24 cellular contexts compared by ENCODE assay signal in the genomic region with DNA sequence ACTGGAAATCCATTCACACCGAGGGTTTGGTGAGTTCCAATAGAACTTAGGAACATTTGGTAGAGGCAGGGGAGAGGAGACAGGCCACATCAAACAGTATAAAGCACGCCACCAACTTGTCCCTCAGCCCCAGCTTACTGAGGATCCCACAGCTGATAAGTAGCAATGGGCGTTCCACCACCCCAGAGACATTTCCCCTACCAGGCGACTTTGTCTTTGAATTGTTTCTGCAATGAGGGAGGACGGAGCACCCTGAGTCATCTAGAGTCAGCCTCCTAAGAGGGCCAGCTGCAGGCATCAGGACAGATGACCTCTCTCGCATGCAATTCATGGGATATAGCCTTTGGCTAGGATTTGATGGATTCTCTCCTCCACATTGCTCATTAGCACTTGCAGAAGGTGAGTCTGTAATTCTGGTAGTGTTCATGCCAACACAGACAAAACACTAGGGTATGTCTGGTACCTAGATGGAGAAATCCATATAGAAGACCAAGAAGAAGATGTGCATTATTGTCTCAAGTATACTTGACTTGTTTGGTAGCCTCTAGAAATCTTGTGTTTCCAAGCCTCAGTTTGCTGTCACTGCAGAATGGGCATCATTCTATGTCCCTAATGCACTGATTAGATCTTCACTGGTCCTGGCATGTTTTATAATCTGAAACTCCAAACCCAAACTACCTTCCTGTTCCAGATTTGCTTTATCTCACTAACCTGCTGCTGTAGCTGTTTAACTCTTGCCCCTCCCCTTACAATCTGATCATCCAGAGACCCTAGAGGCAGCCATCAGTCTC.
"Had no signal": no experiment of that assay in that cellular context is flagged by ENCODE, and none has a peak within 500 bp of the region (broad histone marks: within the 10 kb centered on the region; RNA-seq: fewer than 3 reads in every experiment).

No MANE protein-coding gene starts in this region.

- H3K4me2 ChIP-seq: PC-9 had no signal

- H3K36me3 ChIP-seq: ascending aorta, cardiac muscle cell had no signal

- ATAC-seq: activated CD4-positive, alpha-beta T cell treated with anti-CD3 and anti-CD28 coated beads for 36 hours; activated CD4-positive, CD25-positive, alpha-beta regulatory T cell treated with anti-CD3 and anti-CD28 coated beads, Interleukin-2, amount 50 U/mL, for 24 hours; activated CD8-positive, alpha-beta T cell treated with anti-CD3 and anti-CD28 coated beads, Interleukin-2, amount 10 ng/mL, durations not matched to agents 7 days and 5 days; WTC11 had no signal

- H3K27me3 ChIP-seq: ascending aorta, cardiac muscle cell had no signal

- H3K4me1 ChIP-seq: ascending aorta had no signal

- DNase-seq: activated CD4-positive, alpha-beta T cell treated with anti-CD3 and anti-CD28 coated beads for 36 hours; activated CD4-positive, alpha-beta T cell treated with anti-CD3 and anti-CD28 coated beads, Interleukin-2, amount 10 ng/mL, durations not matched to agents 7 days and 5 days; activated CD4-positive, alpha-beta T cell treated with anti-CD3 and anti-CD28 coated beads, Interleukin-2, amount 50 U/mL, for 48 hours; activated CD8-positive, alpha-beta T cell treated with anti-CD3 and anti-CD28 coated beads, Interleukin-2, amount 10 ng/mL, durations not matched to agents 7 days and 5 days; activated gamma-delta T cell; activated naive CD4-positive, alpha-beta T cell treated with Interleukin-2 at 50 U/mL for 16 hours; activated naive CD8-positive, alpha-beta T cell treated with anti-CD3 and anti-CD28 coated beads, Interleukin-2, amount 10 ng/mL, durations not matched to agents 7 days and 5 days; activated T-cell treated with anti-CD3 and anti-CD28 coated beads, Interleukin-2, amount 50 U/mL, for 24 hours; amygdala; Kasumi-1; MM.1S; NCI-H1092; NCI-H1436 treated with DMSO at 0.1 percent for 48 hours; NCI-H187; NCI-H510A; NCI-H526; NK-92 treated with Interleukin-12 subunit alpha and Interleukin-12 subunit beta, amount 100 ng/mL, for 24 hours; Right ventricle myocardium superior had no signal

- H3K4me3 ChIP-seq: ascending aorta, cardiac muscle cell, PC-9 had no signal

- H3K27ac ChIP-seq: ascending aorta, cardiac muscle cell, PC-9, SK-N-MC had no signal
